Comparison of ENCODE assay signal across 1 cellular context in the genomic region with DNA sequence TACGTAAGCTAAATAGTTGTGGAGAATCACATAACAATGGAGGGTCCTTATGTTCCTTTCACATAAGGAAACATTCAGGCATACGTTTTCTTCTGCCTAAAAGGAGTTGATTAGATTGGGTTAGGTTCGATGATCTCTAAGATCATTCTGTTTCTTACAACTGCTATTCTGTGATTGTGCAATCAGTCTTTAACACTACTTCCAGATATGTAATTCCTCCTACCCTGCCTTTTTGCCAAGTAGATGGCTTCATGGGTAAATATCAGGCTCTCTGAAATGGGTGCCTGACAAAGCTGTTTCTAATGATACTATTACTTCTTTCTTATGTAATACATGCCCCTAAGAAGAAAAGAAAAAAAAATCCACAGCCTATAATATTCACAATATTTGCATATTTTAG.
TF ChIP-seq lines count a peak whose summit lies in the region.

No MANE protein-coding gene starts in this region.

TF ChIP-seq in IMR-90, 13 proteins besides CTCF, POLR2A, EP300 and RAD21:
- no peak for TF ChIP-seq MAFK (IDR thresholded peaks at IDR 0.05; ENCODE audit: low read depth, low read length)
- TF ChIP-seq MXI1 (IDR thresholded peaks at IDR 0.05; ENCODE audit: borderline replicate concordance, low read depth, low read length), result no peak
- TF ChIP-seq, protein P1, sequence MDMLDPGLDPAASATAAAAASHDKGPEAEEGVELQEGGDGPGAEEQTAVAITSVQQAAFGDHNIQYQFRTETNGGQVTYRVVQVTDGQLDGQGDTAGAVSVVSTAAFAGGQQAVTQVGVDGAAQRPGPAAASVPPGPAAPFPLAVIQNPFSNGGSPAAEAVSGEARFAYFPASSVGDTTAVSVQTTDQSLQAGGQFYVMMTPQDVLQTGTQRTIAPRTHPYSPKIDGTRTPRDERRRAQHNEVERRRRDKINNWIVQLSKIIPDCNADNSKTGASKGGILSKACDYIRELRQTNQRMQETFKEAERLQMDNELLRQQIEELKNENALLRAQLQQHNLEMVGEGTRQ (IDR thresholded peaks at IDR 0.05; ENCODE audit: low read depth, low read length), result no peak
- TF ChIP-seq CEBPB (IDR thresholded peaks at IDR 0.05; ENCODE audit: low read depth, low read length), result peak; percentile 97
- no peak for TF ChIP-seq RFX5 (IDR thresholded peaks at IDR 0.05; ENCODE audit: low read depth, low read length)
- no peak for TF ChIP-seq RCOR1 (IDR thresholded peaks at IDR 0.05; ENCODE audit: insufficient replicate concordance, low read length)
TF ChIP-seq in IMR-90: peak in this region for 1.
